9 cellular contexts compared by ENCODE assay signal in the genomic region with DNA sequence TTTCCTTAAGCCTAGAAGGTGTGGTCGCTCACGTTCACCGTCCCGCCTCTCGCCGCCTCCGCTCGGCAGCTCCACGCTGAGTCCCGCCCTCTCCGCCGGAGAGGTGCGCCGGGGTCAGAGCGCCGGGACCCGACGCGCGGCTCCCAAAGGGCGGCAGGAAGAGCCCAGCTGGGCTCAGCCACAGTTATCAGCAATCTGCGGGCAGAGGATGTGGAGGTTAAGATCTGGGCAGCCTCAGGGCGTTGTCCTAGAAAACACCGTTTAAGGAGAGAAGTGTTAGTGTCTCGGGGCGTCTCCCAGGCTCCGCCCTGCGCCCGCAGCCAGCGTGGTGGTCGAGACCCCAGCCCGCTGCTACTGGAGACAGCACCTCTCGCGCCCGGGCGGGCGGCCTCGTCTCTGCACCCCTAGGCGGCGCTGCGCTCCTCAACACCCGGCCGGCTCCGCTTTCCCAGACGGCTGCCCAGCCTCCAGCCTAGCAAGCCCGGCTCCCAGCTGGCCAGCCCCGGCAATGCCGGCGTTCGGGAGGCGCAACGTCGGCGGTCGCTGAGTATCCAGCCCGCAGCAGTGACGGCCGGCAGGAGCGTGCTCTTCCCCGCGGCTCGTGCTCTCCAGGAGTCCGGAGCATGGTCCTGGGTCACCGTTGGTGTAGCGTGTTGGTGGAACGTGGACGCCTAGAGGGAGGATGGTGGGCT. TPM values are rescaled to one million over a fixed set of nuclear protein-coding genes. Genes with fewer than 3 reads are reported as not detected.
DNase-seq lines count a peak whose midpoint lies in the region; ATAC-seq and TF ChIP-seq lines count a peak whose summit lies in the region.
"Had no signal": no experiment of that assay in that cellular context is flagged by ENCODE, and none has a peak within 500 bp of the region (broad histone marks: within the 10 kb centered on the region; RNA-seq: fewer than 3 reads in every experiment).

A gene with protein sequence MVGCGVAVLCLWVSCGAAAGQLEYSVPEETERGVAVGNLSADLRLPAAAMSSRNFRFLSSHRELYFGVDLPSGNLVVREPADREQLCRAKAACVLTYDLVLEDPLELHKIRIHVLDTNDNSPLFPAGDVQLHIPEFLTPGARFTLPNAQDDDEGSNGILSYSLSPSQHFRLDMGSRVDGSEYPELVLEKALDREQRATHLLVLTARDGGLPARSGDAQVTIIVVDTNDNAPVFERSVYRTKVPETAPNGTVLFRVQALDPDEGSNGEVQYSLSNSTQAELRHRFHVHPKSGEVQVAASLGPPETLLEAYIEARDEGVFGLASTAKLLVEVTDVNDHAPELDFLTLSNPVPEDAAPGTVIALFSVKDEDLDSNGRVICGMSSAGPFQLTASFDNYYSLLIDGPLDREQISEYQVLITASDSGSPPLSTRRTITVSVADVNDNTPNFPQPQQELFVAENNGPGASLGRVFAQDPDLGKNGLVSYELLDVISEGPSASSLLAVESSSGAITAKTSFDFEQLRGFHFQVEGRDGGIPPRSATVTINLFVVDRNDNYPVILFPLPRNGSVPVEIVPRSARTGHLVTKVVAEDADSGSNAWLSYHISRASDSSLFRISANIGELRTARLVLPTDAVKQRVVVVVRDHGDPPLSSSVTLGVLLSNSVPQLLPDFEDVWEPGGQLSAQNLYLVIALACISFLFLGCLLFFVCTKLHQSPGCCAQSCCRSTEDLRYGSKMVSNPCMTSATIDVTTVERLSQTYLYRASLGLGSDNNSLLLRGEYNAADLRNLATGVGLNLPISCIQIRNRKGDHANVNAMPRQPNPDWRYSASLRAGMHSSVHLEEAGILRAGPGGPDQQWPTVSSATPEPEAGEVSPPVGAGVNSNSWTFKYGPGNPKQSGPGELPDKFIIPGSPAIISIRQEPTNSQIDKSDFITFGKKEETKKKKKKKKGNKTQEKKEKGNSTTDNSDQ (plus strand): TSS at position 89 of the 692 bp plus-strand sequence. CDS start 594 bp downstream, at position 683.

- intact Hi-C loops in body of pancreas (cut with DNase I), result no loop called here

- 1% methylated on average over 22 to 67 of the region's 67 CpGs for WGBS in body of pancreas, 2 donors

- peak; percentile 10 to 61 (median 43) for TF ChIP-seq POLR2A in body of pancreas (IDR thresholded peaks at IDR 0.05)

- peak; percentile 60 for DNase-seq in activated CD4-positive, alpha-beta T cell treated with anti-CD3 and anti-CD28 coated beads for 48 hours
- DNase-seq in activated CD4-positive, alpha-beta T cell treated with anti-CD3 and anti-CD28 coated beads, Interleukin-2, amount 50 U/mL, for 4 hours, result no peak
- peak; percentile 43 to 81 for DNase-seq in NCI-H524 (lab: John Stamatoyannopoulos, UW)
- peak; percentile 84 to 92 (median 88) for DNase-seq in body of pancreas
- DNase-seq in iPS DF 4.7 (ENCODE audit: extremely low read depth, low spot score), result peak; percentile 60
- DNase-seq in renal cortical epithelial cell (ENCODE audit: low read depth), result peak; percentile 13
- no peak for DNase-seq in COLO829 (ENCODE audit: low spot score)
- DNase-seq: DND-41 had no signal

- H3K4me3 ChIP-seq in body of pancreas, result peak within 1 kb of the TSS; percentile 10 to 34

- peak; percentile 65 to 86 (median 80) for TF ChIP-seq CTCF in body of pancreas (IDR thresholded peaks at IDR 0.05)

- peaks cover 26% of the 10 kb centered on the region for H3K4me1 ChIP-seq in body of pancreas

- no peaks in the 10 kb centered on the region for H3K9me3 ChIP-seq in body of pancreas

- H3K36me3 ChIP-seq in body of pancreas (replicated peaks in 1 of 2; ENCODE audit: insufficient read depth in 1 of 2, low read depth in 2 of 2), result no peaks in the 10 kb centered on the region

- H3K27ac ChIP-seq in body of pancreas, result peak within 1 kb of the TSS; percentile 12 to 80 (median 64)

- ATAC-seq in body of pancreas, result peak; percentile 95
- ATAC-seq in HG03175 (IDR thresholded peaks at IDR 0.05; ENCODE audit: unreplicated experiment), result no peak

- H3K27me3 ChIP-seq in body of pancreas, result no peaks in the 10 kb centered on the region

RNA-seq across cellular contexts. Expression of the gene that starts here (rescaled TPM):
- total RNA-seq in body of pancreas, result 1 to 10 TPM; 1.8 to 4.0 TPM
- 0.52 and 2.7 TPM in 2 replicates for total RNA-seq in renal cortical epithelial cell

Comparison
In these comparisons a context has a peak if more than half of its experiments do, and no peak if none do; other contexts are left out.
1. DNase-seq: peak in activated CD4-positive, alpha-beta T cell treated with anti-CD3 and anti-CD28 coated beads for 48 hours (single experiment), NCI-H524 (2 of 2), body of pancreas (4 of 4), iPS DF 4.7 (single experiment) and renal cortical epithelial cell (single experiment); none in activated CD4-positive, alpha-beta T cell treated with anti-CD3 and anti-CD28 coated beads, Interleukin-2, amount 50 U/mL, for 4 hours (0 of 2) and COLO829 (single experiment).